13 cellular contexts compared by ENCODE assay signal in the genomic region with DNA sequence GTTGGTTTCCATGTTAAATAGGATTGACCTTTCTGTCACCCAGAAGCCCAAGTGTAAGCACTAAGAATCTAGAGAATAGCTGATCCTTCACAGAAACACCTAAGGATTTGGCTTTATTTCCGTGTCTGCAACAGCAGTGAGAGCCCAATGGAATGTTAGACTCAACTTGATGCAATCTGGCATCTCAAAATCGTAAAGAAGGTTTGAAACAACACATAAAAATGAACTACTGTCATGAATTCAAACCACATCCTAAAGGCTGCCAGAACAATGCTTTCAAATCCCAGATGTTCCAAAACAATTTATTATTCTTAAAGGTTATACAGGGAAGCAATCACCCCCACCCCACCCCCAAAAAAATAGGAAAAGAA. TPM values are rescaled to one million over a fixed set of nuclear protein-coding genes. Genes with fewer than 3 reads are reported as not detected.
DNase-seq lines count a peak whose midpoint lies in the region; ATAC-seq and TF ChIP-seq lines count a peak whose summit lies in the region.
"Had no signal": no experiment of that assay in that cellular context is flagged by ENCODE, and none has a peak within 500 bp of the region (broad histone marks: within the 10 kb centered on the region; RNA-seq: fewer than 3 reads in every experiment).

No MANE protein-coding gene starts in this region.

- no peak overlapping the region for H3K9ac ChIP-seq in stomach smooth muscle (ENCODE audit: low read length in 2 of 2)

- H3K36me3 ChIP-seq in ascending aorta: peaks cover 0 to under 1% of the 10 kb centered on the region in 2 donors
- no peaks in the 10 kb centered on the region for H3K36me3 ChIP-seq in stomach smooth muscle (ENCODE audit: control insufficient read depth in 2 of 2, insufficient read depth in 2 of 2, low read length in 2 of 2)
- no peaks in the 10 kb centered on the region for H3K36me3 ChIP-seq in adrenal gland (replicated peaks in 1 of 2)

- ATAC-seq in foreskin keratinocyte: no peak
- ATAC-seq in HG03108 (IDR thresholded peaks at IDR 0.05; ENCODE audit: unreplicated experiment): no peak

- H3K27ac ChIP-seq in ascending aorta (peak overlapping the region; percentile 79 to 80), foreskin keratinocyte (peak overlapping the region; percentile 38), stomach smooth muscle (ENCODE audit: low read length) (peak overlapping the region; percentile 76), adrenal gland (peak overlapping the region in 1 of 5 donors; percentile 13)

- no peak for TF ChIP-seq POLR2A in adrenal gland (IDR thresholded peaks at IDR 0.05)

- TF ChIP-seq CTCF in HFF-Myc (IDR thresholded peaks at IDR 0.05; ENCODE audit: low read depth, low read length, missing control alignments): no peak
- TF ChIP-seq CTCF in ascending aorta (IDR thresholded peaks at IDR 0.05): no peak
- no peak for TF ChIP-seq CTCF in foreskin keratinocyte (conservative IDR thresholded peaks at IDR 0.05)
- no peak for TF ChIP-seq CTCF in adrenal gland (IDR thresholded peaks at IDR 0.05)

- 74 to 88% (median 84%) methylated on average over 2 of the region's 2 CpGs for WGBS in adrenal gland, 4 donors

- H3K4me3 ChIP-seq in HFF-Myc (replicated peaks; ENCODE audit: low read depth, low read length) (no peak overlapping the region), ascending aorta (no peak overlapping the region), stomach smooth muscle (ENCODE audit: low read length in 2 of 2) (no peak overlapping the region), adrenal gland (no peak overlapping the region)

- peaks cover 4 to 19% of the 10 kb centered on the region in 2 donors for H3K4me1 ChIP-seq in ascending aorta
- peaks cover 50% of the 10 kb centered on the region for H3K4me1 ChIP-seq in foreskin keratinocyte
- H3K4me1 ChIP-seq in stomach smooth muscle (ENCODE audit: control insufficient read depth, insufficient read depth, low read length): peaks cover 30% of the 10 kb centered on the region
- H3K4me1 ChIP-seq in adrenal gland (replicated peaks in 1 of 2): peaks cover 2 to 13% of the 10 kb centered on the region in 2 donors

- H3K9me3 ChIP-seq in ascending aorta (peaks cover 0 to 8% of the 10 kb centered on the region in 2 donors), stomach smooth muscle (ENCODE audit: control insufficient read depth in 2 of 2, low read length in 2 of 2) (peaks cover 0 to 2% of the 10 kb centered on the region in 2 donors), adrenal gland (replicated peaks in 1 of 3) (no peaks in the 10 kb centered on the region)

- H3K27me3 ChIP-seq in ascending aorta (no peaks in the 10 kb centered on the region), foreskin keratinocyte (no peaks in the 10 kb centered on the region), stomach smooth muscle (ENCODE audit: control insufficient read depth in 1 of 2, insufficient read depth in 2 of 2, low read length in 2 of 2) (no peaks in the 10 kb centered on the region), adrenal gland (no peaks in the 10 kb centered on the region)

- intact Hi-C loops in ascending aorta (cut with DNase I) (no loop called here), adrenal gland (cut with DNase I) (no loop called here)

- DNase-seq in HFF-Myc (ENCODE audit: extremely low read depth, low read depth) (peak; percentile 95), ascending aorta (ENCODE audit: low spot score in 2 of 2) (no peak), foreskin keratinocyte (peak in 1 of 2 donors; percentile 74), adrenal gland (no peak), NCI-H1436 treated with DMSO at 0.1 percent for 48 hours (lab: John Stamatoyannopoulos, UW) (no peak), DMS79 treated with DMSO at 0.1 percent for 48 hours (lab: John Stamatoyannopoulos, UW) (no peak)
- DNase-seq: hypothalamus; NCI-H524; Right ventricle myocardium superior; stimulated activated CD8-positive, alpha-beta memory T cell treated with anti-CD3 and anti-CD28 coated beads, Interleukin-4, amount 100 ng/mL, for 48 hours had no signal

RNA-seq across cellular contexts. Expression of a gene that starts 18.6 kb away (rescaled TPM):
- total RNA-seq in ascending aorta (2.0 TPM), foreskin keratinocyte (0.85 and 2.2 TPM in 2 replicates), adrenal gland (10 to 100 TPM; 10.9 to 52.9 (median 22.5) TPM)
- polyA plus RNA-seq in foreskin keratinocyte (0.43 and 0.87 TPM in 2 replicates), adrenal gland (10 to 100 TPM in 2 of 3 donors, 1 to 10 TPM in 1; 7.8 to 13.7 (median 11.7) TPM)
- total RNA-seq: activated T-helper 1 cell treated with anti-CD3 and anti-CD28 coated beads, Interleukin-12 subunit alpha, Interleukin-12 subunit beta, Interleukin-2, Interleukin-4 antibody, amounts not matched to agents 30 ng/mL and 10 ng/mL and 1 ng/mL, durations not matched to agents 14 hours and 24 hours and 36 hours had no signal
